In the genomic region with DNA sequence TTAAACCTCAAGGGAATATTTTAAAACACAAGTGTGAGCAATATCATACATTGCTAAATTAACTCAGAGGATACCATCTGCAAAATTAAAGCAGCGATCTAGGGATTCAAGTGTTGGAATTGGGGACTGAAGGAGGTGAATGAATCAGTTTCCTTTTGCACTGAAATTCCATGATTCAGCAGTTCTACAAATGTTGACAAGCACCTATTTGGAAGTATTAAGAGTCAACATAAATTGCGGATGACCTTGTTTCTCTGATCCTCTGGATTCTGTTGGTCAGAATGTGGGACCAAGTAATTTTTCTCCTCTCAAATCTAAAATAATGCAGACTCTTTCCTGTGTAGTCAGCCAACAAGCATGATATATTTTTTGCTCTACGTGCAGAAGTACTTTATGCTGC, we compare ENCODE assay signal across 17 cellular contexts.
DNase-seq lines count a peak whose midpoint lies in the region; ATAC-seq, FAIRE-seq and TF ChIP-seq lines count a peak whose summit lies in the region.
"Had no signal": no experiment of that assay in that cellular context is flagged by ENCODE, and none has a peak within 500 bp of the region (broad histone marks: within the 10 kb centered on the region; RNA-seq: fewer than 3 reads in every experiment).

No MANE protein-coding gene starts in this region.

- H3K4me1 ChIP-seq in A549 (no peaks in the 10 kb centered on the region), iPS-18a (ENCODE audit: control insufficient read depth, low read depth, low read length) (peaks cover 38% of the 10 kb centered on the region)
- H3K4me1 ChIP-seq: Caco-2 had no signal

- no peak for TF ChIP-seq EP300 in A549 (IDR thresholded peaks at IDR 0.05)

- H3K9me3 ChIP-seq in A549 (no peaks in the 10 kb centered on the region), SK-N-MC (ENCODE audit: low read depth, low read length) (no peaks in the 10 kb centered on the region), iPS-18a (ENCODE audit: control insufficient read depth, low read depth, low read length) (no peaks in the 10 kb centered on the region)
- H3K9me3 ChIP-seq: Caco-2, HAP-1 had no signal

- DNase-seq in A549 (ENCODE audit: low read depth in 1 of 2, low spot score in 1 of 2) (no peak), SK-N-MC (ENCODE audit: low read depth, low spot score) (no peak), lung microvascular endothelial cell (ENCODE audit: low read depth in 2 of 2) (peak; percentile 46 to 47), AG08395 (ENCODE audit: low spot score) (no peak), MV-4-11 (lab: John Stamatoyannopoulos, UW) (no peak)
- no peak for DNase-seq in stimulated activated naive CD8-positive, alpha-beta T cell treated with anti-CD3 and anti-CD28 coated beads, Interleukin-15, Interleukin-2, amounts not matched to agents 100 U/mL and 50 U/mL, for 24 hours
- DNase-seq: Caco-2, NCI-H1417, NCI-H187 treated with DMSO at 0.1 percent for 48 hours, NCI-H446, NCI-H69, SHP77 treated with DMSO at 0.1 percent for 48 hours had no signal

- WGBS in A549 (ENCODE audit: missing lambda C conversion rate), result 28% methylated on average over 3 of the region's 3 CpGs

- TF ChIP-seq POLR2A in A549 (IDR thresholded peaks at IDR 0.05; ENCODE audit: low read length), result no peak

- no peaks in the 10 kb centered on the region for H3K27me3 ChIP-seq in iPS-18a (ENCODE audit: control insufficient read depth, insufficient read depth, low read length)

- H3K4me3 ChIP-seq in A549 (no peak overlapping the region), SK-N-MC (peak overlapping the region; percentile 65), iPS-18a (ENCODE audit: low read length) (no peak overlapping the region)
- H3K4me3 ChIP-seq: HAP-1 had no signal

- POLR2A ChIA-PET in A549 (lab: Yijun Ruan, JAX), result no interaction called here

- H3K4me2 ChIP-seq in A549, result no peak overlapping the region

- CTCF ChIA-PET in A549 (lab: Yijun Ruan, JAX), result no interaction called here

- H3K9ac ChIP-seq in SK-N-MC (ENCODE audit: insufficient read length) (no peak overlapping the region), iPS-18a (ENCODE audit: low read length) (peak overlapping the region; percentile 10)

- TF ChIP-seq CTCF in A549 (IDR thresholded peaks at IDR 0.05), result no peak

- H3K36me3 ChIP-seq in SK-N-MC (ENCODE audit: insufficient read depth, low read length) (no peaks in the 10 kb centered on the region), iPS-18a (ENCODE audit: control insufficient read depth, low read depth, low read length) (no peaks in the 10 kb centered on the region)
- H3K36me3 ChIP-seq: HAP-1 had no signal

- FAIRE-seq in A549 (lab: Jason Lieb, UNC), result no peak
- FAIRE-seq: A204.1 had no signal

- no peak overlapping the region for H3K27ac ChIP-seq in A549
- peak overlapping the region; percentile 81; the same call in 1 of the 2 replicates for H3K27ac ChIP-seq in SK-N-MC
- no peak overlapping the region for H3K27ac ChIP-seq in iPS-18a (ENCODE audit: low read length)
- H3K27ac ChIP-seq: C4-2B had no signal

- ATAC-seq in A549 (no peak), SK-N-SH treated with all-trans-retinoic acid at 6 μM for 48 hours (no peak)
- no peak for ATAC-seq in stimulated activated naive CD8-positive, alpha-beta T cell treated with anti-CD3 and anti-CD28 coated beads, Interleukin-15, Interleukin-2, amounts not matched to agents 100 U/mL and 50 U/mL, for 24 hours

- no peak for TF ChIP-seq RAD21 in A549 (conservative IDR thresholded peaks at IDR 0.05 in 1 of 2, IDR thresholded peaks at IDR 0.05 in 1 of 2)

TF ChIP-seq in A549, 52 proteins besides CTCF, POLR2A, EP300 and RAD21:
- TF ChIP-seq MAFK (IDR thresholded peaks at IDR 0.05; ENCODE audit: partially characterized antibody) (peak; percentile 68), ZC3H11A (IDR thresholded peaks at IDR 0.05) (no peak)

TF ChIP-seq in SK-N-SH treated with all-trans-retinoic acid at 6 μM for 48 hours, 23 proteins besides CTCF, POLR2A, EP300 and RAD21:
- TF ChIP-seq ARNTL (CRISPR knock-in tag; IDR thresholded peaks at IDR 0.05; ENCODE audit: borderline replicate concordance, low read depth) (no peak), ESRRG (CRISPR knock-in tag; IDR thresholded peaks at IDR 0.05) (no peak), ZFP30 (CRISPR knock-in tag; IDR thresholded peaks at IDR 0.05) (no peak), PPARA (CRISPR knock-in tag; IDR thresholded peaks at IDR 0.05; ENCODE audit: borderline replicate concordance) (no peak), PATZ1 (CRISPR knock-in tag; IDR thresholded peaks at IDR 0.05; ENCODE audit: borderline replicate concordance) (no peak), CREB5 (CRISPR knock-in tag; IDR thresholded peaks at IDR 0.05; ENCODE audit: low read depth) (no peak), GLIS3 (CRISPR knock-in tag; IDR thresholded peaks at IDR 0.05) (no peak), OSR1 (CRISPR knock-in tag; IDR thresholded peaks at IDR 0.05) (no peak)

Comparison
In these comparisons a context has a peak if more than half of its experiments do, and no peak if none do; other contexts are left out.
1. DNase-seq: peak in lung microvascular endothelial cell (2 of 2); none in A549 (0 of 2), SK-N-MC (single experiment), AG08395 (single experiment), stimulated activated naive CD8-positive, alpha-beta T cell treated with anti-CD3 and anti-CD28 coated beads, Interleukin-15, Interleukin-2, amounts not matched to agents 100 U/mL and 50 U/mL, for 24 hours (single experiment) and MV-4-11 (single experiment).